In genomic region chr6:23403458-23403857, GRCh38 we compare ENCODE assay signal across 22 cellular contexts.
"Had no signal": no experiment of that assay in that cellular context is flagged by ENCODE, and none has a peak within 500 bp of the region (broad histone marks: within the 10 kb centered on the region; RNA-seq: fewer than 3 reads in every experiment).

No MANE protein-coding gene starts in this region.

- DNase-seq: IMR-90, Karpas-422, KG1, MM.1S, NCI-H1092 treated with DMSO at 0.1 percent for 48 hours, NCI-H1436, NCI-H187, NCI-H2029, NCI-H2081 treated with DMSO at 0.1 percent for 48 hours, NCI-H2171, NCI-H226, NCI-H446 treated with DMSO at 0.1 percent for 48 hours, NCI-H510A treated with DMSO at 0.1 percent for 48 hours, NCI-H526, NCI-H748 treated with DMSO at 0.1 percent for 48 hours, SHP77 treated with DMSO at 0.1 percent for 48 hours, SJCRH30 had no signal

- ATAC-seq: HepG2, Panc1, Right ventricle myocardium inferior, SK-N-SH treated with all-trans-retinoic acid at 6 μM for 48 hours had no signal

- H3K36me3 ChIP-seq: SJCRH30 had no signal

- H3K27me3 ChIP-seq: SJCRH30 had no signal

- H3K4me3 ChIP-seq: SJCRH30 had no signal

- H3K27ac ChIP-seq: RWPE1, SJCRH30 had no signal

- H3K9me3 ChIP-seq: SJCRH30 had no signal

- H3K4me1 ChIP-seq: SJCRH30 had no signal
